In genomic region chr2:8310557-8311455, GRCh38 we compare ENCODE assay signal across 10 cellular contexts.
A peak's percentile ranks its signal among the peaks of the same experiment; 100 is the strongest.
DNase-seq lines count a peak whose midpoint lies in the region; ATAC-seq lines count a peak whose summit lies in the region.
"Had no signal": no experiment of that assay in that cellular context is flagged by ENCODE, and none has a peak within 500 bp of the region (broad histone marks: within the 10 kb centered on the region; RNA-seq: fewer than 3 reads in every experiment).

No MANE protein-coding gene starts in this region.

- no peaks in the 10 kb centered on the region for H3K9me2 ChIP-seq in Karpas-422 (replicated peaks; ENCODE audit: insufficient read depth, low read length)

- H2AFZ ChIP-seq in Karpas-422 (ENCODE audit: low read length): no peak overlapping the region; the same call in 1 of the 2 replicates

- H3K4me1 Mint-ChIP-seq in effector memory CD8-positive, alpha-beta T cell (ENCODE audit: low read depth in 2 of 2): peaks cover 76 to 89% of the 10 kb centered on the region in 2 donors

- H3K36me3 Mint-ChIP-seq in effector memory CD8-positive, alpha-beta T cell (ENCODE audit: insufficient read depth): peaks cover 4% of the 10 kb centered on the region

- no peak overlapping the region for H3K4me3 ChIP-seq in Karpas-422 (ENCODE audit: low read length)

- no peaks in the 10 kb centered on the region for H4K20me1 ChIP-seq in Karpas-422 (ENCODE audit: insufficient read depth, low read depth, low read length)

- no peaks in the 10 kb centered on the region for H3K9me3 ChIP-seq in Karpas-422 (ENCODE audit: low read length)

- H3K79me2 ChIP-seq in Karpas-422 (ENCODE audit: low read length): no peaks in the 10 kb centered on the region

- peak overlapping the region; percentile 95 to 96 for H3K27ac Mint-ChIP-seq in effector memory CD8-positive, alpha-beta T cell

- peak; percentile 18 for DNase-seq in NAMALWA (ENCODE audit: low spot score)
- peak; percentile 77 for DNase-seq in activated CD8-positive, alpha-beta memory T cell treated with anti-CD3 and anti-CD28 coated beads for 24 hours
- peak; percentile 38 to 47 (median 46) for DNase-seq in effector memory CD8-positive, alpha-beta T cell
- peak; percentile 72 for DNase-seq in stimulated activated CD8-positive, alpha-beta memory T cell treated with anti-CD3 and anti-CD28 coated beads, Interleukin-4, amount 100 ng/mL, for 48 hours
- DNase-seq in AG08396 (ENCODE audit: low spot score): no peak
- DNase-seq in OCI-M2 (lab: John Stamatoyannopoulos, UW; ENCODE audit: unreplicated experiment): no peak
- no peak for DNase-seq in Karpas-422
- DNase-seq: anterior cingulate cortex, NCI-H1092 had no signal

- H3K27me3 Mint-ChIP-seq in effector memory CD8-positive, alpha-beta T cell: no peaks in the 10 kb centered on the region

- no peaks in the 10 kb centered on the region for H3K9me3 Mint-ChIP-seq in effector memory CD8-positive, alpha-beta T cell

- no peak overlapping the region for H3K9ac ChIP-seq in Karpas-422 (ENCODE audit: low read length)

- no peak overlapping the region for H3K4me2 ChIP-seq in Karpas-422 (ENCODE audit: low read depth, low read length, poor library complexity, severe bottlenecking)

- no peaks in the 10 kb centered on the region for H3K27me3 ChIP-seq in Karpas-422 (ENCODE audit: low read length)

- H3K36me3 ChIP-seq in Karpas-422 (ENCODE audit: insufficient read depth, low read length): no peaks in the 10 kb centered on the region

- ATAC-seq in effector memory CD8-positive, alpha-beta T cell (replicated peaks): peak; percentile 75
- no peak for ATAC-seq in HG03342 (IDR thresholded peaks at IDR 0.05; ENCODE audit: unreplicated experiment)

- peaks cover 23% of the 10 kb centered on the region for H3K4me1 ChIP-seq in Karpas-422 (ENCODE audit: low read length)

- peak overlapping the region; percentile 67 to 79 for H3K4me3 Mint-ChIP-seq in effector memory CD8-positive, alpha-beta T cell

- no peak overlapping the region for H3K27ac ChIP-seq in Karpas-422 (ENCODE audit: low read length)

Comparison
In these comparisons a context has a peak if more than half of its experiments do, and no peak if none do; other contexts are left out.
1. DNase-seq: peak in NAMALWA (single experiment), activated CD8-positive, alpha-beta memory T cell treated with anti-CD3 and anti-CD28 coated beads for 24 hours (single experiment), effector memory CD8-positive, alpha-beta T cell (3 of 3) and stimulated activated CD8-positive, alpha-beta memory T cell treated with anti-CD3 and anti-CD28 coated beads, Interleukin-4, amount 100 ng/mL, for 48 hours (single experiment); none in AG08396 (single experiment), OCI-M2 (single experiment) and Karpas-422 (single experiment).